In the genomic region with DNA sequence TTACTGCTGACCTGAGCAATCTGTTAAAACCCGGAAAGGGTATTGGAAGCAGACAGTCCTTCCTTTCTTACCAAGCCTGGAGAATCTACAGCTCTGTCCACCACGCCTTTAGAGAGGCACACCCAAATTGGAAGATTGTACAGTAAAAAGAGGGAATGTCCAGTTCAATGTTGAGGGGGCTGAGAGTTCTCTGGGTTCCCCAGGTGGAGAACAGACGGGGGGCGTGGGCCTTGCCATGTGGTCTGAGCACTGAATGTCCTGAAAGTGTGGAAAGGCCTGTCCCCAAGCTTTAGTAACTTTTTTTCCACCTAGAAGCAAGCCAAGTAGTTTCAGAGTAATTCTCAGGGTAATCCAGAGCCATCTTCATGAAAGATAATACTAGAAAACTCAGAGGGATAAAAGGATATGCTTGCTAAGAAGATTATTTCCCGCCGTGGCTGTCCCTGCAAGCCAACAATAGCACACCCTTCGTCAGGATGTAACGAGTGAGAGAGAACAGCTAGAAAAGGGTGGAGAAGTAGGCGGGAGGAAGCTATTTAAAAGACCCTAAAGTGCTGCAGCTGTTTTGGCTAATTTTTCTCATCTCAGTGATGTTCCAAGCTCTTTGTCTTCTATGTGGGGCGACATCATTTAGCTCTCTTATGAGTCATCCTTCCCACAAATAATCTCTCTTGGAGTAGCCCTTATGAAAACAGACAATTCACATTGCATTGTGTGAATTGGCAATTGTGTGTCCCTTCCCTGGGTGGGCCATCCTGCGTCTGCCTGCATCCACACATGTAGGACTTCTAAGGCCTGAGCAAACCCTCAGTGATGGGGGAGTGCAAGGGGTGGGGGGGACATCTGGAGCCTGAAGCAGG, we compare ENCODE assay signal across 9 cellular contexts.
DNase-seq lines count a peak whose midpoint lies in the region; ATAC-seq and TF ChIP-seq lines count a peak whose summit lies in the region.
"Had no signal": no experiment of that assay in that cellular context is flagged by ENCODE, and none has a peak within 500 bp of the region (broad histone marks: within the 10 kb centered on the region; RNA-seq: fewer than 3 reads in every experiment).

No MANE protein-coding gene starts in this region.

- peaks cover 43% of the 10 kb centered on the region for H3K4me1 Mint-ChIP-seq in brain

- no peak for ATAC-seq in GM21786 (IDR thresholded peaks at IDR 0.05; ENCODE audit: unreplicated experiment)
- no peak for ATAC-seq in HG03469 (IDR thresholded peaks at IDR 0.05; ENCODE audit: unreplicated experiment)

- no peak overlapping the region for H3K4me3 Mint-ChIP-seq in brain

- peaks cover 9% of the 10 kb centered on the region for H3K36me3 Mint-ChIP-seq in brain

- no peaks in the 10 kb centered on the region for H3K36me3 ChIP-seq in urinary bladder (ENCODE audit: insufficient read depth)

- peaks cover 3% of the 10 kb centered on the region for H3K27me3 Mint-ChIP-seq in brain

- peak overlapping the region; percentile 62 for H3K27ac ChIP-seq in urinary bladder (ENCODE audit: low read depth)

- no peaks in the 10 kb centered on the region for H3K4me1 ChIP-seq in urinary bladder (ENCODE audit: insufficient read depth)

- no peak overlapping the region for H3K4me3 ChIP-seq in urinary bladder (ENCODE audit: low read depth, low read length)

- H3K9me3 Mint-ChIP-seq in brain = no peaks in the 10 kb centered on the region

- peak; percentile 25 for DNase-seq in NCI-H345 (lab: John Stamatoyannopoulos, UW)
- no peak for DNase-seq in NCI-H345 treated with DMSO at 0.1 percent for 48 hours (lab: John Stamatoyannopoulos, UW; ENCODE audit: unreplicated experiment)
- DNase-seq in left kidney (ENCODE audit: low read depth, low spot score) = peak; percentile 34
- DNase-seq in GDM1 (lab: John Stamatoyannopoulos, UW) = no peak
- DNase-seq: central memory CD4-positive, alpha-beta T cell had no signal

- TF ChIP-seq CTCF in brain (conservative IDR thresholded peaks at IDR 0.05) = no peak

- peak overlapping the region in 4 of 5 experiments; percentile 83 to 96 (median 91) for H3K27ac Mint-ChIP-seq in brain

- 40% methylated on average over 11 of the region's 11 CpGs for WGBS in urinary bladder

Comparison
In these comparisons a context has a peak if more than half of its experiments do, and no peak if none do; other contexts are left out.
1. DNase-seq: peak in NCI-H345 (single experiment) and left kidney (single experiment); none in NCI-H345 treated with DMSO at 0.1 percent for 48 hours (single experiment) and GDM1 (single experiment).